19 cellular contexts compared by ENCODE assay signal in genomic region chr7:134827436-134827835, GRCh38. TPM values are rescaled to one million over a fixed set of nuclear protein-coding genes. Genes with fewer than 3 reads are reported as not detected.
DNase-seq lines count a peak whose midpoint lies in the region; ATAC-seq and TF ChIP-seq lines count a peak whose summit lies in the region.
"Had no signal": no experiment of that assay in that cellular context is flagged by ENCODE, and none has a peak within 500 bp of the region (broad histone marks: within the 10 kb centered on the region; RNA-seq: fewer than 3 reads in every experiment).

No MANE protein-coding gene starts in this region.

- no peak for DNase-seq in ascending aorta (ENCODE audit: low spot score in 2 of 2)
- no peak for DNase-seq in prostate gland (ENCODE audit: low spot score)
- DNase-seq in tibial nerve (ENCODE audit: low spot score in 2 of 2), result no peak
- DNase-seq in COR-L47 (lab: John Stamatoyannopoulos, UW), result no peak
- no peak for DNase-seq in right lobe of liver
- DNase-seq: activated CD4-positive, alpha-beta T cell treated with anti-CD3 and anti-CD28 coated beads for 48 hours; caudate nucleus; CD8-positive, alpha-beta memory T cell; effector memory CD8-positive, alpha-beta T cell; H9; NCI-H1436 treated with DMSO at 0.1 percent for 48 hours; NCI-H2171 treated with DMSO at 0.1 percent for 48 hours; NCI-H69; SIG-M5; stimulated activated CD4-positive, alpha-beta T cell treated with anti-CD3 and anti-CD28 coated beads, Interleukin-2, amount 100 ng/mL, for 24 hours; stimulated activated naive CD4-positive, alpha-beta T cell treated with Interleukin-2 at 50 U/mL for 16 hours; T-cell had no signal

- TF ChIP-seq EP300 in gastroesophageal sphincter (IDR thresholded peaks at IDR 0.05) (no peak), tibial nerve (IDR thresholded peaks at IDR 0.05) (no peak)

- TF ChIP-seq CTCF in ascending aorta (IDR thresholded peaks at IDR 0.05), result no peak
- TF ChIP-seq CTCF in gastroesophageal sphincter (IDR thresholded peaks at IDR 0.05), result no peak
- no peak for TF ChIP-seq CTCF in prostate gland (IDR thresholded peaks at IDR 0.05)
- no peak for TF ChIP-seq CTCF in tibial nerve (IDR thresholded peaks at IDR 0.05)
- TF ChIP-seq CTCF in right lobe of liver (IDR thresholded peaks at IDR 0.05), result no peak

- H3K27ac ChIP-seq in ascending aorta, result peak overlapping the region; percentile 89
- peak overlapping the region; percentile 76 to 99 (median 83) for H3K27ac ChIP-seq in gastroesophageal sphincter
- H3K27ac ChIP-seq in prostate gland, result peak overlapping the region; percentile 31 to 50
- H3K27ac ChIP-seq in tibial nerve, result peak overlapping the region; percentile 42 to 80 (median 62)
- H3K27ac ChIP-seq in right lobe of liver, result no peak overlapping the region

- WGBS in gastroesophageal sphincter (ENCODE audit: low coverage in 1 of 2), 2 donors, result 38 to 48% methylated on average over 3 to 4 of the region's 4 CpGs
- 81% methylated on average over 4 of the region's 4 CpGs for WGBS in prostate gland
- WGBS in tibial nerve, 2 donors, result 83 to 84% methylated on average over 4 of the region's 4 CpGs
- 75% methylated on average over 4 of the region's 4 CpGs for WGBS in right lobe of liver (ENCODE audit: insufficient coverage, low coverage, low lambda C conversion rate, missing lambda C conversion rate)

- intact Hi-C loops in ascending aorta (cut with DNase I) (loop anchor here (5.0 kb wide), 1 partner anchor 135 kb away; no protein-coding TSS in a partner anchor), prostate gland (cut with DNase I) (loop anchor here (5.0 kb wide), 1 partner anchor 45 kb away; no protein-coding TSS in a partner anchor), right lobe of liver (cut with DNase I) (no loop called here)

- H3K4me3 ChIP-seq in ascending aorta (peak overlapping the region; percentile 14 to 22), gastroesophageal sphincter (no peak overlapping the region), prostate gland (no peak overlapping the region), tibial nerve (no peak overlapping the region), right lobe of liver (no peak overlapping the region)

- H3K4me1 ChIP-seq in ascending aorta, result peaks cover 10 to 76% of the 10 kb centered on the region in 2 donors
- H3K4me1 ChIP-seq in gastroesophageal sphincter, result peaks cover 11 to 98% (median 40%) of the 10 kb centered on the region in 3 donors
- no peaks in the 10 kb centered on the region for H3K4me1 ChIP-seq in prostate gland (replicated peaks)
- H3K4me1 ChIP-seq in tibial nerve, result peaks cover 0 to 41% (median 9%) of the 10 kb centered on the region in 4 donors
- no peaks in the 10 kb centered on the region for H3K4me1 ChIP-seq in right lobe of liver

- ATAC-seq in gastroesophageal sphincter, result no peak
- ATAC-seq in right lobe of liver, result no peak
- ATAC-seq in HG03571 (IDR thresholded peaks at IDR 0.05; ENCODE audit: unreplicated experiment), result no peak
- ATAC-seq: effector memory CD8-positive, alpha-beta T cell; T-cell had no signal

- TF ChIP-seq POLR2A in gastroesophageal sphincter (IDR thresholded peaks at IDR 0.05), result no peak
- TF ChIP-seq POLR2A in prostate gland (IDR thresholded peaks at IDR 0.05), result no peak
- no peak for TF ChIP-seq POLR2A in tibial nerve (IDR thresholded peaks at IDR 0.05)
- TF ChIP-seq POLR2A in right lobe of liver (IDR thresholded peaks at IDR 0.05), result no peak

- H3K9me3 ChIP-seq in ascending aorta, result no peaks in the 10 kb centered on the region
- no peaks in the 10 kb centered on the region for H3K9me3 ChIP-seq in gastroesophageal sphincter
- no peaks in the 10 kb centered on the region for H3K9me3 ChIP-seq in prostate gland
- no peaks in the 10 kb centered on the region for H3K9me3 ChIP-seq in tibial nerve
- no peaks in the 10 kb centered on the region for H3K9me3 ChIP-seq in right lobe of liver

- no peaks in the 10 kb centered on the region for H3K36me3 ChIP-seq in ascending aorta
- H3K36me3 ChIP-seq in gastroesophageal sphincter, result no peaks in the 10 kb centered on the region
- no peaks in the 10 kb centered on the region for H3K36me3 ChIP-seq in prostate gland
- no peaks in the 10 kb centered on the region for H3K36me3 ChIP-seq in tibial nerve
- H3K36me3 ChIP-seq in right lobe of liver, result no peaks in the 10 kb centered on the region

- H3K27me3 ChIP-seq in ascending aorta (no peaks in the 10 kb centered on the region), gastroesophageal sphincter (no peaks in the 10 kb centered on the region), prostate gland (replicated peaks; ENCODE audit: insufficient read depth) (no peaks in the 10 kb centered on the region), tibial nerve (no peaks in the 10 kb centered on the region), right lobe of liver (no peaks in the 10 kb centered on the region)

RNA-seq across cellular contexts. Expression of gene CALD1, which starts 48.0 kb away (rescaled TPM):
- 352 TPM for total RNA-seq in ascending aorta
- 1,000 to 10,000 TPM; 1,513 to 2,575 (median 1,808) TPM for total RNA-seq in gastroesophageal sphincter
- 100 to 1,000 TPM; 307 to 314 TPM for total RNA-seq in prostate gland
- total RNA-seq in tibial nerve, result 100 to 1,000 TPM; 320 to 870 (median 433) TPM
- 100 to 1,000 TPM; 110 to 181 (median 131) TPM for total RNA-seq in right lobe of liver

Comparison
In these comparisons a context has a peak if more than half of its experiments do, and no peak if none do; other contexts are left out.
1. H3K27ac ChIP-seq: peak in ascending aorta (2 of 2), gastroesophageal sphincter (4 of 4), prostate gland (2 of 2) and tibial nerve (4 of 4); none in right lobe of liver (0 of 3).
2. H3K4me3 ChIP-seq: peak in ascending aorta (2 of 2); none in gastroesophageal sphincter (0 of 2), prostate gland (0 of 2), tibial nerve (0 of 4) and right lobe of liver (0 of 3).
3. intact Hi-C loops: an anchor here in ascending aorta (5.0 kb wide) and prostate gland (5.0 kb wide); none called in right lobe of liver.